13 cellular contexts compared by ENCODE assay signal in genomic region chr10:74797550-74797949, GRCh38. TPM values are rescaled to one million over a fixed set of nuclear protein-coding genes. Genes with fewer than 3 reads are reported as not detected.
A peak's percentile ranks its signal among the peaks of the same experiment; 100 is the strongest.
DNase-seq lines count a peak whose midpoint lies in the region; ATAC-seq and TF ChIP-seq lines count a peak whose summit lies in the region.
"Had no signal": no experiment of that assay in that cellular context is flagged by ENCODE, and none has a peak within 500 bp of the region (broad histone marks: within the 10 kb centered on the region; RNA-seq: fewer than 3 reads in every experiment).

No MANE protein-coding gene starts in this region.

- H3K27me3 Mint-ChIP-seq in GM23338 (ENCODE audit: insufficient read depth, low read depth, poor library complexity) (no peaks in the 10 kb centered on the region), memory B cell (peaks cover 6% of the 10 kb centered on the region)

- intact Hi-C loops in sciatic nerve (cut with DNase I) = no loop called here
- intact Hi-C loops in stomach (cut with DNase I; ENCODE audit: low total_unique reads) = no loop called here

- H3K36me3 Mint-ChIP-seq in GM23338 (ENCODE audit: low read depth) (no peaks in the 10 kb centered on the region), memory B cell (no peaks in the 10 kb centered on the region)
- H3K36me3 Mint-ChIP-seq: CD8-positive, alpha-beta T cell had no signal

- ATAC-seq in GM23338 (no peak), memory B cell (ENCODE audit: low read depth) (no peak), sciatic nerve (no peak)
- ATAC-seq: CD8-positive, alpha-beta T cell; HepG2 had no signal

- H3K9ac ChIP-seq in OCI-LY1 (ENCODE audit: low read length) = no peak overlapping the region

- H3K4me1 Mint-ChIP-seq in GM23338 = peaks cover 5% of the 10 kb centered on the region
- peaks cover 13% of the 10 kb centered on the region for H3K4me1 Mint-ChIP-seq in memory B cell

- H3K4me3 Mint-ChIP-seq in GM23338 (no peak overlapping the region), memory B cell (peak overlapping the region; percentile 24)
- H3K4me3 Mint-ChIP-seq: CD8-positive, alpha-beta T cell had no signal

- peak overlapping the region; percentile 1; the same call in 1 of the 2 replicates for H2AFZ ChIP-seq in GM23338
- H2AFZ ChIP-seq in OCI-LY1 (ENCODE audit: low read length) = no peak overlapping the region

- H3K9me3 ChIP-seq in OCI-LY1 (ENCODE audit: low read length) (no peaks in the 10 kb centered on the region; the same call in 1 of the 2 replicates), stomach (no peaks in the 10 kb centered on the region)
- H3K9me3 ChIP-seq: HAP-1 had no signal

- H3K27ac Mint-ChIP-seq in GM23338 = no peak overlapping the region
- H3K27ac Mint-ChIP-seq in memory B cell = no peak overlapping the region
- H3K27ac Mint-ChIP-seq: CD8-positive, alpha-beta T cell had no signal

- H3K27me3 ChIP-seq in GM23338 (ENCODE audit: insufficient read depth) (no peaks in the 10 kb centered on the region), OCI-LY1 (ENCODE audit: insufficient read depth, low read length) (no peaks in the 10 kb centered on the region), stomach (no peaks in the 10 kb centered on the region)

- H3F3A ChIP-seq in GM23338 (replicated peaks; ENCODE audit: low read depth) (no peaks in the 10 kb centered on the region), OCI-LY1 (ENCODE audit: insufficient read depth, low read length) (peaks cover 7% of the 10 kb centered on the region)

- H4K20me1 ChIP-seq in GM23338 (replicated peaks; ENCODE audit: insufficient read depth) (no peaks in the 10 kb centered on the region), OCI-LY1 (ENCODE audit: insufficient read depth, low read length) (no peaks in the 10 kb centered on the region)

- H3K27ac ChIP-seq in GM23338 (ENCODE audit: low read depth) = no peak overlapping the region
- peak overlapping the region; percentile 85 for H3K27ac ChIP-seq in OCI-LY1 (ENCODE audit: low read depth, low read length, poor library complexity, severe bottlenecking)
- H3K27ac ChIP-seq in stomach = no peak overlapping the region

- H3K4me3 ChIP-seq in GM23338 = no peak overlapping the region
- no peak overlapping the region for H3K4me3 ChIP-seq in OCI-LY1 (ENCODE audit: low read depth, low read length, poor library complexity, severe bottlenecking)
- no peak overlapping the region for H3K4me3 ChIP-seq in stomach
- H3K4me3 ChIP-seq: HAP-1 had no signal

- WGBS in stomach, 5 donors = 75 to 100% (median 83%) methylated on average over 1 of the region's 1 CpG

- H3K79me2 ChIP-seq in GM23338 (replicated peaks; ENCODE audit: insufficient read depth) = no peaks in the 10 kb centered on the region
- no peaks in the 10 kb centered on the region for H3K79me2 ChIP-seq in OCI-LY1 (ENCODE audit: insufficient read depth, low read length)

- no peaks in the 10 kb centered on the region for H3K36me3 ChIP-seq in GM23338 (ENCODE audit: insufficient read depth)
- H3K36me3 ChIP-seq in OCI-LY1 (ENCODE audit: insufficient read depth, low read length) = no peaks in the 10 kb centered on the region
- no peaks in the 10 kb centered on the region for H3K36me3 ChIP-seq in stomach
- H3K36me3 ChIP-seq: HAP-1 had no signal

- H3K9me2 ChIP-seq in GM23338 (ENCODE audit: insufficient read depth) (no peaks in the 10 kb centered on the region), OCI-LY1 (ENCODE audit: low read depth, low read length) (no peaks in the 10 kb centered on the region)

- H3K9me3 Mint-ChIP-seq in GM23338 = no peaks in the 10 kb centered on the region
- H3K9me3 Mint-ChIP-seq in memory B cell = no peaks in the 10 kb centered on the region
- H3K9me3 Mint-ChIP-seq: CD8-positive, alpha-beta T cell had no signal

- no peak for TF ChIP-seq EP300 in stomach (IDR thresholded peaks at IDR 0.05)

- TF ChIP-seq POLR2A in stomach (IDR thresholded peaks at IDR 0.05) = no peak

- no peak for DNase-seq in GM23338 (ENCODE audit: low spot score)
- DNase-seq in memory B cell (ENCODE audit: low spot score in 2 of 2) = no peak
- DNase-seq in activated CD4-positive, alpha-beta T cell treated with anti-CD3 and anti-CD28 coated beads, Interleukin-2, amount 50 U/mL, for 4 hours = no peak
- DNase-seq in sciatic nerve (ENCODE audit: low spot score) = no peak
- no peak for DNase-seq in stomach
- DNase-seq: ACHN; Calu3; CD8-positive, alpha-beta T cell; DMS79 treated with DMSO at 0.1 percent for 48 hours; GF-D8 had no signal

- H3K4me2 ChIP-seq in GM23338 (no peak overlapping the region), OCI-LY1 (ENCODE audit: low read length) (no peak overlapping the region; the same call in 1 of the 2 replicates)

- H3K4me1 ChIP-seq in GM23338 (ENCODE audit: insufficient read depth) (peaks cover 10% of the 10 kb centered on the region; the same call in 1 of the 2 replicates), OCI-LY1 (ENCODE audit: insufficient read depth, low read length, severe bottlenecking) (peaks cover 27% of the 10 kb centered on the region), stomach (peaks cover 0 to 9% (median 1%) of the 10 kb centered on the region in 4 donors)

- TF ChIP-seq CTCF in GM23338 (conservative IDR thresholded peaks at IDR 0.05; ENCODE audit: low read depth in 2 of 2) (no peak), OCI-LY1 (IDR thresholded peaks at IDR 0.05; ENCODE audit: low read length) (no peak), stomach (IDR thresholded peaks at IDR 0.05) (no peak)

TF ChIP-seq in GM23338, 12 proteins besides CTCF, POLR2A, EP300 and RAD21:
- TF ChIP-seq, protein P1, sequence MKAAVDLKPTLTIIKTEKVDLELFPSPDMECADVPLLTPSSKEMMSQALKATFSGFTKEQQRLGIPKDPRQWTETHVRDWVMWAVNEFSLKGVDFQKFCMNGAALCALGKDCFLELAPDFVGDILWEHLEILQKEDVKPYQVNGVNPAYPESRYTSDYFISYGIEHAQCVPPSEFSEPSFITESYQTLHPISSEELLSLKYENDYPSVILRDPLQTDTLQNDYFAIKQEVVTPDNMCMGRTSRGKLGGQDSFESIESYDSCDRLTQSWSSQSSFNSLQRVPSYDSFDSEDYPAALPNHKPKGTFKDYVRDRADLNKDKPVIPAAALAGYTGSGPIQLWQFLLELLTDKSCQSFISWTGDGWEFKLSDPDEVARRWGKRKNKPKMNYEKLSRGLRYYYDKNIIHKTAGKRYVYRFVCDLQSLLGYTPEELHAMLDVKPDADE (IDR thresholded peaks at IDR 0.05) = no peak
- TF ChIP-seq CREB1 (CRISPR knock-in tag; IDR thresholded peaks at IDR 0.05; ENCODE audit: low read depth) = no peak

RNA-seq across cellular contexts. Expression of gene KAT6B, which starts 28.9 kb away (rescaled TPM):
- total RNA-seq in GM23338 (2014; rRNA removed; shearing (Covaris generic)) = 27.0 and 31.4 TPM in 2 replicates
- polyA plus RNA-seq in GM23338 (2016; fragmentation: Nextera tagmentation; extraction: Ambion mirVana) (15.4 and 21.3 TPM in 2 replicates), stomach (1 to 10 TPM; 3.7 to 9.5 (median 7.2) TPM)
- total RNA-seq in sciatic nerve (57.3 TPM), stomach (100 to 1,000 TPM in 1 of 5 donors, 10 to 100 TPM in 4; 23.2 to 109 (median 71.0) TPM)
